11 cellular contexts compared by ENCODE assay signal in the genomic region with DNA sequence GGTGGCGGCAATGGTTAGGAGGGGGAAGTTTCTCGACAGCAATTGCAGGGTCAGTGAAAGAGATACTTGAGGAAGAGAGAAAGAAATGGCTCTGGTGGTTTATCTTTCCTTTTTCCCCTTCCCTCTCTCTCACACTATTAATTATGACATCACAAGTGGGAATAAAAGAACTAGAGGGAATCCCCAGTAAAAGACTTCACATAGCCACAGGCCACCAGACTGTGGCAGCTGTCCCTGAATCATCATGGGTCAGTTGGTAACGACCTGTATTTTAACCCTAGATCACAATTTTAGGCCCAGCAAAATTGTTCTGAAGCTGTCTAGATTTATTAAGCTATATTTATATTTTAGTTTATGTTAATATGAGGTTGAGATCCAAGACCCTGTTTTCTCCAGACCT. TPM values are rescaled to one million over a fixed set of nuclear protein-coding genes. Genes with fewer than 3 reads are reported as not detected.
DNase-seq lines count a peak whose midpoint lies in the region; FAIRE-seq and TF ChIP-seq lines count a peak whose summit lies in the region.
"Had no signal": no experiment of that assay in that cellular context is flagged by ENCODE, and none has a peak within 500 bp of the region (broad histone marks: within the 10 kb centered on the region; RNA-seq: fewer than 3 reads in every experiment).

No MANE protein-coding gene starts in this region.

- H3K79me2 ChIP-seq in astrocyte (ENCODE audit: insufficient read depth, low read length), result peaks cover 98% of the 10 kb centered on the region
- H3K79me2 ChIP-seq in Karpas-422 (ENCODE audit: low read length), result peaks cover 99% of the 10 kb centered on the region

- no peaks in the 10 kb centered on the region for H3K9me3 Mint-ChIP-seq in activated CD4-positive, alpha-beta memory T cell treated with anti-CD3 and anti-CD28 coated beads for 36 hours
- H3K9me3 Mint-ChIP-seq in activated CD4-positive, alpha-beta memory T cell treated with anti-CD3 and anti-CD28 coated beads, Interleukin-2, amount 10 ng/mL, durations not matched to agents 7 days and 5 days, result no peaks in the 10 kb centered on the region
- H3K9me3 Mint-ChIP-seq in astrocyte (ENCODE audit: unreplicated experiment), result no peaks in the 10 kb centered on the region

- peaks cover 21% of the 10 kb centered on the region for H3K36me3 Mint-ChIP-seq in activated CD4-positive, alpha-beta memory T cell treated with anti-CD3 and anti-CD28 coated beads for 36 hours
- H3K36me3 Mint-ChIP-seq in activated CD4-positive, alpha-beta memory T cell treated with anti-CD3 and anti-CD28 coated beads, Interleukin-2, amount 10 ng/mL, durations not matched to agents 7 days and 5 days (ENCODE audit: low read depth), result peaks cover 41% of the 10 kb centered on the region
- H3K36me3 Mint-ChIP-seq in astrocyte (ENCODE audit: low read depth, unreplicated experiment), result peaks cover 2% of the 10 kb centered on the region

- H3K4me2 ChIP-seq in astrocyte (ENCODE audit: low read length), result no peak overlapping the region
- no peak overlapping the region for H3K4me2 ChIP-seq in Karpas-422 (ENCODE audit: low read depth, low read length, poor library complexity, severe bottlenecking)

- no peak for FAIRE-seq in astrocyte (lab: Jason Lieb, UNC)

- H4K20me1 ChIP-seq in astrocyte (ENCODE audit: insufficient read depth, low read length), result peaks cover 53% of the 10 kb centered on the region
- no peaks in the 10 kb centered on the region for H4K20me1 ChIP-seq in Karpas-422 (ENCODE audit: insufficient read depth, low read depth, low read length)

- H3K4me3 Mint-ChIP-seq in activated CD4-positive, alpha-beta memory T cell treated with anti-CD3 and anti-CD28 coated beads for 36 hours, result peak overlapping the region; percentile 18
- no peak overlapping the region for H3K4me3 Mint-ChIP-seq in activated CD4-positive, alpha-beta memory T cell treated with anti-CD3 and anti-CD28 coated beads, Interleukin-2, amount 10 ng/mL, durations not matched to agents 7 days and 5 days
- no peak overlapping the region for H3K4me3 Mint-ChIP-seq in astrocyte (ENCODE audit: unreplicated experiment)

- CTCF ChIA-PET in activated CD4-positive, alpha-beta memory T cell treated with anti-CD3 and anti-CD28 coated beads for 36 hours (lab: Charles Lee), result interaction anchor here (0.5 to 1.8 kb wide), 7 partner anchors 9 to 135 kb away, joined by 3 to 9 read pairs (median 3); no protein-coding TSS in a partner anchor
- CTCF ChIA-PET in activated CD4-positive, alpha-beta memory T cell treated with anti-CD3 and anti-CD28 coated beads, Interleukin-2, amount 10 ng/mL, durations not matched to agents 7 days and 5 days (lab: Charles Lee), result interaction anchor here (3.2 kb wide), 1 partner anchor 10 kb away, joined by 9 read pairs; no protein-coding TSS in a partner anchor

- POLR2A ChIA-PET in activated CD4-positive, alpha-beta memory T cell treated with anti-CD3 and anti-CD28 coated beads for 36 hours (lab: Charles Lee), result interaction anchor here (0.8 to 2.2 kb wide), 4 partner anchors 10 to 41 kb away, joined by 3 to 13 read pairs (median 5); partner anchors contain the start of gene MBNL1
- POLR2A ChIA-PET in activated CD4-positive, alpha-beta memory T cell treated with anti-CD3 and anti-CD28 coated beads, Interleukin-2, amount 10 ng/mL, durations not matched to agents 7 days and 5 days (lab: Charles Lee), result interaction anchor here (1.2 to 2.8 kb wide), 8 partner anchors 7 to 116 kb away, joined by 3 to 18 read pairs (median 5); no protein-coding TSS in a partner anchor

- H3K27me3 Mint-ChIP-seq in activated CD4-positive, alpha-beta memory T cell treated with anti-CD3 and anti-CD28 coated beads for 36 hours, result no peaks in the 10 kb centered on the region
- no peaks in the 10 kb centered on the region for H3K27me3 Mint-ChIP-seq in activated CD4-positive, alpha-beta memory T cell treated with anti-CD3 and anti-CD28 coated beads, Interleukin-2, amount 10 ng/mL, durations not matched to agents 7 days and 5 days
- H3K27me3 Mint-ChIP-seq in astrocyte (ENCODE audit: low read depth, unreplicated experiment), result no peaks in the 10 kb centered on the region

- H3K9ac ChIP-seq in astrocyte (ENCODE audit: low read length) (no peak overlapping the region), Karpas-422 (ENCODE audit: low read length) (no peak overlapping the region)

- peaks cover 20% of the 10 kb centered on the region for H3K4me1 ChIP-seq in astrocyte (ENCODE audit: insufficient read depth, low read length)
- H3K4me1 ChIP-seq in muscle layer of duodenum (ENCODE audit: control insufficient read depth in 1 of 2, insufficient read depth in 2 of 2, low read length in 2 of 2), result peaks cover 17 to 48% of the 10 kb centered on the region in 2 donors
- peaks cover 0 to 98% (median 45%) of the 10 kb centered on the region in 4 donors for H3K4me1 ChIP-seq in tibial artery
- peaks cover 29% of the 10 kb centered on the region for H3K4me1 ChIP-seq in Karpas-422 (ENCODE audit: low read length)

- TF ChIP-seq CTCF in astrocyte (IDR thresholded peaks at IDR 0.05; ENCODE audit: insufficient read depth, low read depth, low read length), result no peak
- TF ChIP-seq CTCF in tibial artery (IDR thresholded peaks at IDR 0.05), result no peak

- intact Hi-C loops in activated CD4-positive, alpha-beta memory T cell treated with anti-CD3 and anti-CD28 coated beads for 36 hours (cut with micrococcal nuclease), result no loop called here
- intact Hi-C loops in tibial artery (cut with DNase I; ENCODE audit: low total_unique reads), result no loop called here

- H3K9me3 ChIP-seq in astrocyte (ENCODE audit: insufficient read depth, low read depth, low read length) (no peaks in the 10 kb centered on the region), muscle layer of duodenum (ENCODE audit: control insufficient read depth in 1 of 2, low read length in 2 of 2) (no peaks in the 10 kb centered on the region), tibial artery (no peaks in the 10 kb centered on the region), Karpas-422 (ENCODE audit: low read length) (no peaks in the 10 kb centered on the region)

- peaks cover 72% of the 10 kb centered on the region for H3K4me1 Mint-ChIP-seq in activated CD4-positive, alpha-beta memory T cell treated with anti-CD3 and anti-CD28 coated beads for 36 hours (ENCODE audit: low read depth)
- H3K4me1 Mint-ChIP-seq in activated CD4-positive, alpha-beta memory T cell treated with anti-CD3 and anti-CD28 coated beads, Interleukin-2, amount 10 ng/mL, durations not matched to agents 7 days and 5 days, result peaks cover 63% of the 10 kb centered on the region
- peaks cover 35% of the 10 kb centered on the region for H3K4me1 Mint-ChIP-seq in astrocyte (ENCODE audit: low read depth, unreplicated experiment)

- H3K4me3 ChIP-seq in astrocyte (ENCODE audit: insufficient read depth, low read depth, low read length), result no peak overlapping the region
- no peak overlapping the region for H3K4me3 ChIP-seq in muscle layer of duodenum (ENCODE audit: low read depth in 1 of 2, low read length in 2 of 2)
- H3K4me3 ChIP-seq in tibial artery, result no peak overlapping the region
- H3K4me3 ChIP-seq in Karpas-422 (ENCODE audit: low read length), result no peak overlapping the region

- no peak for DNase-seq in activated CD4-positive, alpha-beta memory T cell treated with anti-CD3 and anti-CD28 coated beads for 36 hours
- no peak for DNase-seq in activated CD4-positive, alpha-beta memory T cell treated with anti-CD3 and anti-CD28 coated beads, Interleukin-2, amount 10 ng/mL, durations not matched to agents 7 days and 5 days
- no peak for DNase-seq in astrocyte (ENCODE audit: low read depth)
- DNase-seq in tibial artery, result no peak
- no peak for DNase-seq in hepatic stellate cell (ENCODE audit: low spot score)
- DNase-seq in AML-193 (lab: John Stamatoyannopoulos, UW), result no peak
- DNase-seq in Karpas-422, result no peak
- DNase-seq: ACHN, NCI-H2029 treated with DMSO at 0.1 percent for 48 hours had no signal

- H3K27ac ChIP-seq in astrocyte (ENCODE audit: low read depth, low read length), result peak overlapping the region; percentile 62
- H3K27ac ChIP-seq in muscle layer of duodenum (ENCODE audit: low read length), result peak overlapping the region; percentile 62
- peak overlapping the region; percentile 87 to 88 for H3K27ac ChIP-seq in tibial artery
- no peak overlapping the region for H3K27ac ChIP-seq in Karpas-422 (ENCODE audit: low read length)
- H3K27ac ChIP-seq: epithelial cell of prostate had no signal

- H3K27me3 ChIP-seq in astrocyte (ENCODE audit: insufficient read depth, low read length) (no peaks in the 10 kb centered on the region), muscle layer of duodenum (ENCODE audit: low read depth, low read length) (no peaks in the 10 kb centered on the region), tibial artery (no peaks in the 10 kb centered on the region), Karpas-422 (ENCODE audit: low read length) (no peaks in the 10 kb centered on the region)

- peak overlapping the region; percentile 7 for H3K27ac Mint-ChIP-seq in activated CD4-positive, alpha-beta memory T cell treated with anti-CD3 and anti-CD28 coated beads for 36 hours
- H3K27ac Mint-ChIP-seq in activated CD4-positive, alpha-beta memory T cell treated with anti-CD3 and anti-CD28 coated beads, Interleukin-2, amount 10 ng/mL, durations not matched to agents 7 days and 5 days, result no peak overlapping the region
- peak overlapping the region; percentile 64 for H3K27ac Mint-ChIP-seq in astrocyte (ENCODE audit: unreplicated experiment)

- H2AFZ ChIP-seq in astrocyte (ENCODE audit: low read depth, low read length) (no peak overlapping the region), Karpas-422 (ENCODE audit: low read length) (no peak overlapping the region)

- no peaks in the 10 kb centered on the region for H3K9me2 ChIP-seq in Karpas-422 (replicated peaks; ENCODE audit: insufficient read depth, low read length)

- peaks cover 2% of the 10 kb centered on the region for H3K36me3 ChIP-seq in astrocyte (ENCODE audit: insufficient read depth, low read length)
- H3K36me3 ChIP-seq in muscle layer of duodenum (ENCODE audit: control insufficient read depth in 1 of 2, insufficient read depth in 2 of 2, low read length in 2 of 2), result no peaks in the 10 kb centered on the region
- H3K36me3 ChIP-seq in tibial artery, result no peaks in the 10 kb centered on the region
- peaks cover 25% of the 10 kb centered on the region; the same call in 1 of the 2 replicates for H3K36me3 ChIP-seq in Karpas-422 (ENCODE audit: insufficient read depth, low read length)

RNA-seq across cellular contexts. Expression of gene MBNL1, which starts 40.3 kb away (rescaled TPM):
- 100 to 1,000 TPM; 290 to 302 TPM for total RNA-seq in activated CD4-positive, alpha-beta memory T cell treated with anti-CD3 and anti-CD28 coated beads for 36 hours
- 100 to 1,000 TPM; 289 to 305 TPM for total RNA-seq in activated CD4-positive, alpha-beta memory T cell treated with anti-CD3 and anti-CD28 coated beads, Interleukin-2, amount 10 ng/mL, durations not matched to agents 7 days and 5 days
- 89.1 and 93.1 TPM in 2 replicates for total RNA-seq in astrocyte
- 172 and 265 TPM in 2 replicates for total RNA-seq in Karpas-422 (2014; rRNA removed; shearing (Covaris generic); ENCODE audit: low replicate concordance)
